ENCODE assay signal across 20 cellular contexts in the genomic region with DNA sequence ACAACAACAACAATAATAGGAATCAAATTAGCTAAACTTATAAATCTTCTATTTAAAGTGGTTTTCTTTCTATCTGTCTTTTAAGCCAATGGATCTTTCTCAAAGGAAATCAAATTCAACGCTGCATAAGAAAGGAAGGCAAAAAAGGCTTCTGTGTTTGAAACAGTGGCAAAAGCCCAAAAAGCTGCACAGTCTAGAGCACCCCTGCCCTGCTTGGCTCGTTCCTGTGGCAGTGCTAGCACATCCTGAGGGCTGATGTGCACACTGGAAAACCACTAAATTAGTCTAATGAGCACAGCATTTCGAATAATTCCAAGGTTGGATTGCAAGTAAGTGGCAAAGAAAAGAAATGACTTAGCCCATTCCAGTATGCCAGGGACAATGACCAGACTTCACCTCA.
"Had no signal": no experiment of that assay in that cellular context is flagged by ENCODE, and none has a peak within 500 bp of the region (broad histone marks: within the 10 kb centered on the region; RNA-seq: fewer than 3 reads in every experiment).

No MANE protein-coding gene starts in this region.

- DNase-seq: activated CD4-positive, alpha-beta T cell treated with anti-CD3 and anti-CD28 coated beads for 1 hour; activated CD4-positive, alpha-beta T cell treated with anti-CD3 and anti-CD28 coated beads, Interleukin-2, amount 10 ng/mL, durations not matched to agents 7 days and 5 days; activated CD8-positive, alpha-beta T cell treated with anti-CD3 and anti-CD28 coated beads for 36 hours; activated gamma-delta T cell treated with Interleukin-2 at 50 U/mL for 16 hours; activated naive CD4-positive, alpha-beta T cell treated with anti-CD3 and anti-CD28 coated beads, Interleukin-2, amount 50 U/mL, for 16 hours; activated T-cell treated with anti-CD3 and anti-CD28 coated beads, Interleukin-2, amount 50 U/mL, for 4 hours; body of pancreas; colonic mucosa; effector memory CD4-positive, alpha-beta T cell; islet precursor cell; left colon; mammary epithelial cell; naive thymus-derived CD8-positive, alpha-beta T cell; right lobe of liver; stimulated activated CD4-positive, alpha-beta T cell treated with anti-CD3 and anti-CD28 coated beads, Interleukin-12 subunit alpha, Interleukin-12 subunit beta, amount 100 ng/mL, for 4 hours; stimulated activated CD4-positive, alpha-beta T cell treated with anti-CD3 and anti-CD28 coated beads, Interleukin-4, amount 100 ng/mL, for 1 hour; stimulated activated naive CD8-positive, alpha-beta T cell treated with anti-CD3 and anti-CD28 coated beads, Interleukin-15, Interleukin-2, amounts not matched to agents 100 U/mL and 50 U/mL, for 24 hours; T-helper 2 cell; uterus had no signal

- ATAC-seq: activated CD8-positive, alpha-beta T cell treated with anti-CD3 and anti-CD28 coated beads for 36 hours; activated T-cell treated with anti-CD3 and anti-CD28 coated beads, Interleukin-2, amount 50 U/mL, for 4 hours; activated T-helper 17 cell treated with anti-CD3 and anti-CD28 coated beads, Interleukin-2, amount 50 U/mL, for 72 hours; body of pancreas; left colon; naive thymus-derived CD8-positive, alpha-beta T cell; right lobe of liver; stimulated activated naive CD8-positive, alpha-beta T cell treated with anti-CD3 and anti-CD28 coated beads, Interleukin-15, Interleukin-2, amounts not matched to agents 100 U/mL and 50 U/mL, for 24 hours had no signal
